Comparison of ENCODE assay signal across 38 cellular contexts in genomic region chr10:29263506-29263905, GRCh38. TPM values are rescaled to one million over a fixed set of nuclear protein-coding genes. Genes with fewer than 3 reads are reported as not detected.
"Had no signal": no experiment of that assay in that cellular context is flagged by ENCODE, and none has a peak within 500 bp of the region (broad histone marks: within the 10 kb centered on the region; RNA-seq: fewer than 3 reads in every experiment).

No MANE protein-coding gene starts in this region.

- H3K27me3 ChIP-seq: heart left ventricle, left lung, neutrophil, ovary, sigmoid colon, tibial artery, uterus had no signal

- H3K9me3 Mint-ChIP-seq: natural killer cell treated with Interleukin-12 subunit alpha and Interleukin-12 subunit beta and Interleukin-15 and Interleukin-18, amount 100 ng/mL, for 72 hours; type B pancreatic cell had no signal

- H3K9me3 ChIP-seq: left lung, lower lobe of right lung, mucosa of descending colon, neutrophil, ovary, sigmoid colon, suprapubic skin, thoracic aorta, tibial artery, uterus had no signal

- H3K4me3 ChIP-seq: heart left ventricle, left lung, lower lobe of right lung, mucosa of descending colon, ovary, sigmoid colon, suprapubic skin, thoracic aorta, tibial artery, uterus had no signal

- H3K4me3 Mint-ChIP-seq: immature natural killer cell; naive thymus-derived CD4-positive, alpha-beta T cell; natural killer cell treated with Interleukin-12 subunit alpha and Interleukin-12 subunit beta and Interleukin-15 and Interleukin-18, amount 100 ng/mL, for 72 hours; neural crest cell; stimulated activated naive B cell treated with anti-CD40 and anti-IgM and Interleukin-4, amounts not matched to agents 10 μg/mL and 1 μg/mL and 100 μg/mL, for 72 hours; stimulated activated naive CD8-positive, alpha-beta T cell treated with anti-CD3 and anti-CD28 coated beads, Interleukin-15, Interleukin-2, amounts not matched to agents 100 ng/mL and 50 ng/mL, for 24 hours; type B pancreatic cell had no signal

- DNase-seq: glutamatergic neuron; heart left ventricle; hypothalamus; immature natural killer cell; kidney; left colon; left lung; lower lobe of right lung; mammary epithelial cell; mesendoderm; midbrain; mucosa of descending colon; naive thymus-derived CD4-positive, alpha-beta T cell; occipital lobe; ovary; retina; right cardiac atrium; sigmoid colon; small intestine; stimulated activated CD4-positive, alpha-beta T cell treated with anti-CD3 and anti-CD28 coated beads, Interleukin-1b, Interleukin-23, amount 100 ng/mL, for 48 hours; stimulated activated CD4-positive, alpha-beta T cell treated with anti-CD3 and anti-CD28 coated beads, Interleukin-2, amount 100 ng/mL, for 48 hours; stimulated activated naive B cell treated with anti-CD40 and anti-IgM and Interleukin-4, amounts not matched to agents 10 μg/mL and 1 μg/mL and 100 μg/mL, for 72 hours; tibial artery; uterus had no signal

- H3K27ac ChIP-seq: heart left ventricle, left lung, lower lobe of right lung, neutrophil, ovary, sigmoid colon, suprapubic skin, thoracic aorta, tibial artery, uterus had no signal

- H3K4me1 ChIP-seq: heart left ventricle, left lung, lower lobe of right lung, suprapubic skin, tibial artery, uterus had no signal

- H3K27ac Mint-ChIP-seq: immature natural killer cell; natural killer cell treated with Interleukin-12 subunit alpha and Interleukin-12 subunit beta and Interleukin-15 and Interleukin-18, amount 100 ng/mL, for 72 hours; progenitor cell of endocrine pancreas; stimulated activated naive B cell treated with anti-CD40 and anti-IgM and Interleukin-4, amounts not matched to agents 10 μg/mL and 1 μg/mL and 100 μg/mL, for 72 hours; stimulated activated naive CD8-positive, alpha-beta T cell treated with anti-CD3 and anti-CD28 coated beads, Interleukin-15, Interleukin-2, amounts not matched to agents 100 ng/mL and 50 ng/mL, for 24 hours; type B pancreatic cell had no signal

- H3K27me3 Mint-ChIP-seq: progenitor cell of endocrine pancreas, type B pancreatic cell had no signal

- FAIRE-seq: islet of Langerhans, kidney, small intestine had no signal

- H3K4me1 Mint-ChIP-seq: immature natural killer cell; naive thymus-derived CD4-positive, alpha-beta T cell; stimulated activated naive B cell treated with anti-CD40 and anti-IgM and Interleukin-4, amounts not matched to agents 10 μg/mL and 1 μg/mL and 100 μg/mL, for 72 hours had no signal

- H3K36me3 Mint-ChIP-seq: immature natural killer cell; naive thymus-derived CD4-positive, alpha-beta T cell; natural killer cell treated with Interleukin-12 subunit alpha and Interleukin-12 subunit beta and Interleukin-15 and Interleukin-18, amount 100 ng/mL, for 72 hours; stimulated activated naive B cell treated with anti-CD40 and anti-IgM and Interleukin-4, amounts not matched to agents 10 μg/mL and 1 μg/mL and 100 μg/mL, for 72 hours; type B pancreatic cell had no signal

- ATAC-seq: heart left ventricle; left colon; left lung; lower lobe of right lung; mucosa of descending colon; naive thymus-derived CD4-positive, alpha-beta T cell; natural killer cell treated with Interleukin-12 subunit alpha and Interleukin-12 subunit beta and Interleukin-15 and Interleukin-18, amount 100 ng/mL, for 72 hours; right cardiac atrium; stimulated activated naive B cell treated with anti-CD40 and anti-IgM and Interleukin-4, amounts not matched to agents 10 μg/mL and 1 μg/mL and 100 μg/mL, for 72 hours had no signal

- H3K36me3 ChIP-seq: heart left ventricle, left lung, lower lobe of right lung, neutrophil, ovary, sigmoid colon, suprapubic skin, thoracic aorta, tibial artery, uterus had no signal

RNA-seq across cellular contexts. Expression of gene LYZL1, which starts 25.4 kb away (rescaled TPM):
- total RNA-seq: heart left ventricle; kidney; left colon; left lung; liver; lower lobe of right lung; mammary epithelial cell; mucosa of descending colon; myocyte; naive thymus-derived CD4-positive, alpha-beta T cell; natural killer cell treated with Interleukin-12 subunit alpha and Interleukin-12 subunit beta and Interleukin-15 and Interleukin-18, amount 100 ng/mL, for 72 hours; neural crest cell; occipital lobe; ovary; progenitor cell of endocrine pancreas; pulmonary artery endothelial cell; right cardiac atrium; sigmoid colon; subcutaneous adipose tissue; suprapubic skin; thoracic aorta; ureter; uterus had no signal
- polyA plus RNA-seq: heart left ventricle; immature natural killer cell; liver; mammary epithelial cell; naive thymus-derived CD4-positive, alpha-beta T cell; ovary; right cardiac atrium; sigmoid colon; small intestine had no signal
